Comparison of ENCODE assay signal across 20 cellular contexts in genomic region chr4:108315699-108316098, GRCh38.
DNase-seq lines count a peak whose midpoint lies in the region; ATAC-seq and TF ChIP-seq lines count a peak whose summit lies in the region.
"Had no signal": no experiment of that assay in that cellular context is flagged by ENCODE, and none has a peak within 500 bp of the region (broad histone marks: within the 10 kb centered on the region; RNA-seq: fewer than 3 reads in every experiment).

No MANE protein-coding gene starts in this region.

- peak overlapping the region; percentile 37 for H3K4me3 Mint-ChIP-seq in T-helper 2 cell treated with Interferon-gamma antibody and Interleukin-4, amounts not matched to agents 5 μg/mL and 100 μg/mL, for 36 hours
- peak overlapping the region; percentile 44 for H3K4me3 Mint-ChIP-seq in activated naive CD8-positive, alpha-beta T cell treated with anti-CD3 and anti-CD28 coated beads, Interleukin-2, amount 50 U/mL, for 24 hours

- H3K4me3 ChIP-seq in BLaER1 = no peak overlapping the region
- H3K4me3 ChIP-seq in OCI-LY3 (ENCODE audit: low read length) = peak overlapping the region; percentile 35
- H3K4me3 ChIP-seq: GM23248 had no signal

- H3K27ac ChIP-seq in BLaER1 = no peak overlapping the region
- H3K27ac ChIP-seq in OCI-LY3 (ENCODE audit: low read length) = no peak overlapping the region
- H3K27ac ChIP-seq: C4-2B, GM23248 had no signal

- no peak for DNase-seq in T-helper 2 cell treated with Interferon-gamma antibody and Interleukin-4, amounts not matched to agents 5 μg/mL and 100 μg/mL, for 36 hours (ENCODE audit: low spot score)
- DNase-seq in T-helper 2 cell = no peak
- DNase-seq in activated naive CD8-positive, alpha-beta T cell treated with anti-CD3 and anti-CD28 coated beads, Interleukin-2, amount 50 U/mL, for 24 hours = no peak
- no peak for DNase-seq in NAMALWA (ENCODE audit: low spot score)
- no peak for DNase-seq in 8988T
- DNase-seq: Calu3; DMS79; GDM1; GM23248; IMR-90; NCI-H1092 treated with DMSO at 0.1 percent for 48 hours; NCI-H1694; NCI-H69; NK-92 treated with Interleukin-12 subunit alpha and Interleukin-12 subunit beta, amount 100 ng/mL, for 24 hours; PC-3 had no signal

- no peaks in the 10 kb centered on the region for H3K79me2 ChIP-seq in OCI-LY3 (ENCODE audit: low read length)

- H3K27ac Mint-ChIP-seq in T-helper 2 cell treated with Interferon-gamma antibody and Interleukin-4, amounts not matched to agents 5 μg/mL and 100 μg/mL, for 36 hours = no peak overlapping the region
- H3K27ac Mint-ChIP-seq in activated naive CD8-positive, alpha-beta T cell treated with anti-CD3 and anti-CD28 coated beads, Interleukin-2, amount 50 U/mL, for 24 hours = no peak overlapping the region

- no peaks in the 10 kb centered on the region for H3K36me3 Mint-ChIP-seq in T-helper 2 cell treated with Interferon-gamma antibody and Interleukin-4, amounts not matched to agents 5 μg/mL and 100 μg/mL, for 36 hours (ENCODE audit: low read depth)
- no peaks in the 10 kb centered on the region for H3K36me3 Mint-ChIP-seq in activated naive CD8-positive, alpha-beta T cell treated with anti-CD3 and anti-CD28 coated beads, Interleukin-2, amount 50 U/mL, for 24 hours (ENCODE audit: low read depth)

- H3K9ac ChIP-seq in BLaER1 = no peak overlapping the region
- H3K9ac ChIP-seq in OCI-LY3 (ENCODE audit: low read length) = peak overlapping the region; percentile 2; the same call in 1 of the 2 replicates
- H3K9ac ChIP-seq: GM23248 had no signal

- no peak for TF ChIP-seq CTCF in OCI-LY3 (IDR thresholded peaks at IDR 0.05; ENCODE audit: low read depth, low read length)

- H3K36me3 ChIP-seq in BLaER1 (no peaks in the 10 kb centered on the region), OCI-LY3 (replicated peaks; ENCODE audit: low read depth, low read length) (no peaks in the 10 kb centered on the region)

- peak overlapping the region; percentile 63 for H3K4me2 ChIP-seq in BLaER1
- H3K4me2 ChIP-seq in OCI-LY3 (ENCODE audit: low read length) = peak overlapping the region; percentile 52

- H3K27me3 ChIP-seq in BLaER1 = no peaks in the 10 kb centered on the region
- no peaks in the 10 kb centered on the region for H3K27me3 ChIP-seq in OCI-LY3 (ENCODE audit: low read depth, low read length)

- H4K20me1 ChIP-seq in BLaER1 = no peaks in the 10 kb centered on the region
- no peaks in the 10 kb centered on the region for H4K20me1 ChIP-seq in OCI-LY3 (ENCODE audit: insufficient read depth, low read length)

- H3K9me3 Mint-ChIP-seq in T-helper 2 cell treated with Interferon-gamma antibody and Interleukin-4, amounts not matched to agents 5 μg/mL and 100 μg/mL, for 36 hours = no peaks in the 10 kb centered on the region
- no peaks in the 10 kb centered on the region for H3K9me3 Mint-ChIP-seq in activated naive CD8-positive, alpha-beta T cell treated with anti-CD3 and anti-CD28 coated beads, Interleukin-2, amount 50 U/mL, for 24 hours

- peaks cover 23% of the 10 kb centered on the region for H3K4me1 Mint-ChIP-seq in T-helper 2 cell treated with Interferon-gamma antibody and Interleukin-4, amounts not matched to agents 5 μg/mL and 100 μg/mL, for 36 hours (ENCODE audit: low read depth)
- peaks cover 21% of the 10 kb centered on the region for H3K4me1 Mint-ChIP-seq in activated naive CD8-positive, alpha-beta T cell treated with anti-CD3 and anti-CD28 coated beads, Interleukin-2, amount 50 U/mL, for 24 hours

- H3K4me1 ChIP-seq in BLaER1 (peaks cover 14% of the 10 kb centered on the region), OCI-LY3 (ENCODE audit: low read length) (peaks cover 42% of the 10 kb centered on the region)

- peak overlapping the region; percentile 72; the same call in 1 of the 2 replicates for H2AFZ ChIP-seq in OCI-LY3 (ENCODE audit: low read depth, low read length)
- H2AFZ ChIP-seq: GM23248 had no signal

- peaks cover 13% of the 10 kb centered on the region for H3K27me3 Mint-ChIP-seq in T-helper 2 cell treated with Interferon-gamma antibody and Interleukin-4, amounts not matched to agents 5 μg/mL and 100 μg/mL, for 36 hours (ENCODE audit: low read depth)
- H3K27me3 Mint-ChIP-seq in activated naive CD8-positive, alpha-beta T cell treated with anti-CD3 and anti-CD28 coated beads, Interleukin-2, amount 50 U/mL, for 24 hours = peaks cover 4% of the 10 kb centered on the region

- ATAC-seq in activated naive CD8-positive, alpha-beta T cell treated with anti-CD3 and anti-CD28 coated beads, Interleukin-2, amount 50 U/mL, for 24 hours = no peak
- no peak for ATAC-seq in GM19324 (IDR thresholded peaks at IDR 0.05; ENCODE audit: low FRiP score, unreplicated experiment)
- ATAC-seq: HCT116, PC-3 had no signal

- H3K9me3 ChIP-seq in BLaER1 = peaks cover 4% of the 10 kb centered on the region; the same call in 1 of the 2 replicates
- no peaks in the 10 kb centered on the region for H3K9me3 ChIP-seq in OCI-LY3 (ENCODE audit: insufficient read depth, low read length)
